ENCODE assay signal across 8 cellular contexts in genomic region chr19:42325896-42326771, GRCh38. TPM values are rescaled to one million over a fixed set of nuclear protein-coding genes. Genes with fewer than 3 reads are reported as not detected.
DNase-seq lines count a peak whose midpoint lies in the region; ATAC-seq and TF ChIP-seq lines count a peak whose summit lies in the region.

No MANE protein-coding gene starts in this region.

- H3K4me3 ChIP-seq in Caco-2 (ENCODE audit: low read depth, low read length) (peak overlapping the region; percentile 71), trophoblast cell (ENCODE audit: low read depth, low read length) (peak overlapping the region; percentile 85)
- peak overlapping the region; percentile 88 for H3K4me3 ChIP-seq in Jurkat, Clone E6-1 (ENCODE audit: low read length)

- peak overlapping the region; percentile 52 for H2BK5ac ChIP-seq in trophoblast cell (ENCODE audit: low read depth, low read length, poor library complexity)

- peak overlapping the region; percentile 35 for H2AK5ac ChIP-seq in trophoblast cell (ENCODE audit: low read length)

- no peaks in the 10 kb centered on the region for H3K36me3 Mint-ChIP-seq in Caco-2 (ENCODE audit: insufficient read depth, unreplicated experiment)
- peaks cover 5 to 6% of the 10 kb centered on the region in 2 donors for H3K36me3 Mint-ChIP-seq in activated T-cell treated with anti-CD3 and anti-CD28 coated beads, Interleukin-2, amount 50 U/mL, for 72 hours (ENCODE audit: insufficient read depth in 2 of 2)

- H3K79me1 ChIP-seq in trophoblast cell (ENCODE audit: low read length), result peaks cover 5% of the 10 kb centered on the region

- H3K4me1 ChIP-seq in Caco-2 (no peaks in the 10 kb centered on the region; the same call in 1 of the 2 replicates), trophoblast cell (ENCODE audit: control insufficient read depth in 1 of 2, insufficient read depth in 2 of 2, low read length in 2 of 2) (peaks cover 5% of the 10 kb centered on the region in 2 experiments)

- H3K14ac ChIP-seq in trophoblast cell (ENCODE audit: low read length), result peak overlapping the region; percentile 69

- peak overlapping the region; percentile 56 for H4K12ac ChIP-seq in trophoblast cell (ENCODE audit: low read depth, low read length)

- TF ChIP-seq CTCF in Caco-2 (IDR thresholded peaks at IDR 0.05; ENCODE audit: insufficient read depth in 1 of 2, low read depth in 1 of 2, low read length in 1 of 2, severe bottlenecking in 1 of 2, unreplicated experiment in 1 of 2), result peak in 1 of 2 experiments; percentile 26

- H3K27ac ChIP-seq in trophoblast cell (ENCODE audit: low read depth, low read length), result no peak overlapping the region

- peaks cover 3% of the 10 kb centered on the region for H3K79me2 ChIP-seq in trophoblast cell (ENCODE audit: control insufficient read depth, insufficient read depth, low read length, poor library complexity)

- peaks cover 3% of the 10 kb centered on the region for H3K27me3 Mint-ChIP-seq in Caco-2 (ENCODE audit: insufficient read depth, unreplicated experiment)
- peaks cover 16% of the 10 kb centered on the region for H3K27me3 Mint-ChIP-seq in activated T-cell treated with anti-CD3 and anti-CD28 coated beads, Interleukin-2, amount 50 U/mL, for 72 hours (ENCODE audit: low read depth)

- CTCF ChIA-PET in Caco-2 (lab: Charles Lee), result interaction anchor here (0.5 kb wide), 1 partner anchor 44 kb away, joined by 3 read pairs; no protein-coding TSS in a partner anchor

- no peak overlapping the region for H3K23ac ChIP-seq in trophoblast cell (ENCODE audit: low read length)

- peaks cover 17% of the 10 kb centered on the region for H3K4me1 Mint-ChIP-seq in Caco-2 (ENCODE audit: low read depth, unreplicated experiment)
- H3K4me1 Mint-ChIP-seq in activated T-cell treated with anti-CD3 and anti-CD28 coated beads, Interleukin-2, amount 50 U/mL, for 72 hours (ENCODE audit: low read depth), result peaks cover 40% of the 10 kb centered on the region

- DNase-seq in Caco-2 (peak in 1 of 2 experiments; percentile 49), glomerular visceral epithelial cell (ENCODE audit: extremely low spot score) (peak; percentile 15), trophoblast cell (no peak), NCI-H2196 treated with DMSO at 0.1 percent for 48 hours (lab: John Stamatoyannopoulos, UW; ENCODE audit: unreplicated experiment) (no peak), hippocampal formation (lab: John Stamatoyannopoulos, UW) (no peak)
- DNase-seq in Jurkat, Clone E6-1 (ENCODE audit: low read depth, low spot score), result no peak
- DNase-seq in activated T-cell treated with anti-CD3 and anti-CD28 coated beads, Interleukin-2, amount 50 U/mL, for 72 hours, result peak; percentile 32 to 43

- H3K4ac ChIP-seq in trophoblast cell (ENCODE audit: low read depth, low read length), result peak overlapping the region; percentile 77

- H4K91ac ChIP-seq in trophoblast cell (ENCODE audit: low read depth, low read length), result peak overlapping the region; percentile 65

- H3K4me3 Mint-ChIP-seq in Caco-2 (ENCODE audit: unreplicated experiment), result peak overlapping the region; percentile 89
- H3K4me3 Mint-ChIP-seq in activated T-cell treated with anti-CD3 and anti-CD28 coated beads, Interleukin-2, amount 50 U/mL, for 72 hours, result peak overlapping the region; percentile 84 to 99

- H3K9me3 ChIP-seq in Caco-2, result no peaks in the 10 kb centered on the region
- H3K9me3 ChIP-seq in trophoblast cell (ENCODE audit: insufficient read depth, low read depth, low read length), result peaks cover 2% of the 10 kb centered on the region

- no peak overlapping the region for H2BK12ac ChIP-seq in trophoblast cell (ENCODE audit: low read length)

- peak overlapping the region; percentile 86 for H3K9ac ChIP-seq in trophoblast cell (ENCODE audit: low read length)

- H3K27ac Mint-ChIP-seq in Caco-2 (ENCODE audit: unreplicated experiment), result peak overlapping the region; percentile 72
- H3K27ac Mint-ChIP-seq in activated T-cell treated with anti-CD3 and anti-CD28 coated beads, Interleukin-2, amount 50 U/mL, for 72 hours, result peak overlapping the region; percentile 65

- no peaks in the 10 kb centered on the region for H3K36me3 ChIP-seq in Caco-2 (ENCODE audit: control insufficient read depth, insufficient read depth, low read length)
- no peaks in the 10 kb centered on the region for H3K36me3 ChIP-seq in trophoblast cell (ENCODE audit: control insufficient read depth in 1 of 2, insufficient read depth in 2 of 2, low read length in 2 of 2)

- peak; percentile 4 for ATAC-seq in GM21423 (IDR thresholded peaks at IDR 0.05; ENCODE audit: unreplicated experiment)
- ATAC-seq in activated T-cell treated with anti-CD3 and anti-CD28 coated beads, Interleukin-2, amount 50 U/mL, for 72 hours (replicated peaks in 1 of 2), result peak; percentile 12 to 19

- peak overlapping the region; percentile 80 for H2AFZ ChIP-seq in trophoblast cell (ENCODE audit: insufficient read depth, low read length, poor library complexity)

- H4K8ac ChIP-seq in trophoblast cell (ENCODE audit: low read depth, low read length), result peak overlapping the region; percentile 93

- TSS peak; percentile 65 for BruUV-seq in Caco-2 (replicated peaks; lab: Mats Ljungman, UMichigan)

- POLR2A ChIA-PET in Caco-2 (lab: Charles Lee), result no interaction called here

- no peaks in the 10 kb centered on the region for H3K9me3 Mint-ChIP-seq in Caco-2 (ENCODE audit: unreplicated experiment)
- no peaks in the 10 kb centered on the region for H3K9me3 Mint-ChIP-seq in activated T-cell treated with anti-CD3 and anti-CD28 coated beads, Interleukin-2, amount 50 U/mL, for 72 hours

- H3K4me2 ChIP-seq in trophoblast cell (ENCODE audit: low read length), result peak overlapping the region; percentile 96

- H2BK120ac ChIP-seq in trophoblast cell (ENCODE audit: insufficient read depth, low read length, poor library complexity), result peak overlapping the region; percentile 10

- peak overlapping the region; percentile 66 for H3K18ac ChIP-seq in trophoblast cell (ENCODE audit: low read length)

- H3K27me3 ChIP-seq in Caco-2 (replicated peaks; ENCODE audit: control insufficient read depth, insufficient read depth, low read length), result no peaks in the 10 kb centered on the region
- peaks cover 27% of the 10 kb centered on the region for H3K27me3 ChIP-seq in trophoblast cell (ENCODE audit: insufficient read depth, low read length)

- WGBS in trophoblast cell (ENCODE audit: extremely low coverage, insufficient coverage, insufficient read length), result no CpG with 5 or more reads among the region's 37 CpGs

- intact Hi-C loops in Caco-2 (cut with micrococcal nuclease; ENCODE audit: unreplicated experiment), result loop anchor here (1.0 kb wide), 5 partner anchors 24 to 218 kb away; partner anchors contain the start of genes PAFAH1B3 and PRR19

RNA-seq across cellular contexts. Expression of gene MEGF8, which starts 0.7 kb away (rescaled TPM):
- total RNA-seq in Caco-2 (2022), result 17.9 and 19.3 TPM in 2 replicates
- 2.1 TPM for polyA plus RNA-seq in Jurkat, Clone E6-1 (2012; ENCODE audit: insufficient read depth, insufficient read length)
- 10 to 100 TPM in 1 of 2 donors, 1 to 10 TPM in 1; 9.7 to 14.0 TPM for total RNA-seq in activated T-cell treated with anti-CD3 and anti-CD28 coated beads, Interleukin-2, amount 50 U/mL, for 72 hours
- 14.0 and 15.0 TPM in 2 replicates for polyA plus RNA-seq in trophoblast cell (2013)

RNA-seq across cellular contexts. Expression of gene TMEM145, which starts 13.0 kb away (rescaled TPM):
- total RNA-seq in Caco-2 (2022), result 2.2 and 2.5 TPM in 2 replicates
- 2.8 TPM for polyA plus RNA-seq in Jurkat, Clone E6-1 (2012; ENCODE audit: insufficient read depth, insufficient read length)
- total RNA-seq in activated T-cell treated with anti-CD3 and anti-CD28 coated beads, Interleukin-2, amount 50 U/mL, for 72 hours, result 1 to 10 TPM in 1 of 2 donors, under 1 TPM in 1; 0.67 to 1.6 TPM
- 0.04 and 0.07 TPM in 2 replicates for polyA plus RNA-seq in trophoblast cell (2013)

RNA-seq across cellular contexts. Expression of gene PAFAH1B3, which starts 23.7 kb away (rescaled TPM):
- total RNA-seq in Caco-2 (2022), result 94.0 and 103 TPM in 2 replicates
- 247 TPM for polyA plus RNA-seq in Jurkat, Clone E6-1 (2012; ENCODE audit: insufficient read depth, insufficient read length)
- 10 to 100 TPM; 36.7 to 37.6 TPM for total RNA-seq in activated T-cell treated with anti-CD3 and anti-CD28 coated beads, Interleukin-2, amount 50 U/mL, for 72 hours
- 57.4 and 59.4 TPM in 2 replicates for polyA plus RNA-seq in trophoblast cell (2013)

RNA-seq across cellular contexts. Expression of gene PRR19, which starts 24.2 kb away (rescaled TPM):
- total RNA-seq in Caco-2 (2022), result 2.8 and 2.9 TPM in 2 replicates
- 0.87 TPM for polyA plus RNA-seq in Jurkat, Clone E6-1 (2012; ENCODE audit: insufficient read depth, insufficient read length)
- under 1 TPM; 0.29 to 0.86 TPM for total RNA-seq in activated T-cell treated with anti-CD3 and anti-CD28 coated beads, Interleukin-2, amount 50 U/mL, for 72 hours
- 1.4 TPM in 2 replicates for polyA plus RNA-seq in trophoblast cell (2013)

RNA-seq across cellular contexts. Expression of gene CIC, which starts 57.1 kb away (rescaled TPM):
- total RNA-seq in Caco-2 (2022), result 44.8 and 47.8 TPM in 2 replicates
- 33.3 TPM for polyA plus RNA-seq in Jurkat, Clone E6-1 (2012; ENCODE audit: insufficient read depth, insufficient read length)
- total RNA-seq in activated T-cell treated with anti-CD3 and anti-CD28 coated beads, Interleukin-2, amount 50 U/mL, for 72 hours, result 10 to 100 TPM; 90.1 to 95.0 TPM
- 36.7 and 39.1 TPM in 2 replicates for polyA plus RNA-seq in trophoblast cell (2013)

Comparison
In these comparisons a context has a peak if more than half of its experiments do, and no peak if none do; other contexts are left out.
1. DNase-seq: peak in activated T-cell treated with anti-CD3 and anti-CD28 coated beads, Interleukin-2, amount 50 U/mL, for 72 hours (2 of 2) and glomerular visceral epithelial cell (single experiment); none in Jurkat, Clone E6-1 (single experiment), trophoblast cell (0 of 2), NCI-H2196 treated with DMSO at 0.1 percent for 48 hours (single experiment) and hippocampal formation (0 of 2).
2. Peak in every context shown above with its lines, with median percentiles within 50 percentile points of each other: H3K4me3 ChIP-seq.